8 cellular contexts compared by ENCODE assay signal in the genomic region with DNA sequence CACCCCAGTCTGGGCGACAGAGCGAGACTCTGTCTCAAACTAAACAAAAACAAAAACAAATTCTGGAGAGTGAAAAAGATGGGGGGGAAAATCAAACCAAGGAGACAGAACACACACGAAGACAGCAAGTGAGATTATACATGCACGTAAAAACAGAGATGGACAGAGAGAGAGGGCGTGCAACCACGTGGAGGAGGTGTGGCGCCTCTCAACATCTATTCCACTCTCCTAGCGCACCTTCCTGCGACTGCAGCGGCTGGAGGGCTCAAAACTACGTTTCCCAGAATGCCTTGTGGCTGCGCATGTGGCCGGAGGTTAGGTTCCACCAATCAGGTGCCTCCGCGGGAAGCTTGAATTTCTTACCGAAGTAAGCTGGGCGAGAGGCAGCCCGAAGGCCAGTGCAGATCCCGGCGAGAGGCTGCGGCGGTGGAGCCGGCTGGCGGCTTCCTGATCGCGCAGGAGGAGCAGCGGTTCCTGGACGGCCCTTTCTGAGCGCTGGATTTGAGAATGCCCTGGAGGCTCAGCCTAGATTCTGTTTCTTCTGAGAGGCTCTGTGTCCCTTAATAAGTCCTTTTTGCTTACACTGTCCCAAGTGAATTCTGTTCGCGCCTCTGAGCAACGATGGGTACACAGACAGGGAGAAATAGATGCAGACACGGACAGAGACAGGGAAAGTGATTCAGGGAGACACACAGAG. TPM values are rescaled to one million over a fixed set of nuclear protein-coding genes. Genes with fewer than 3 reads are reported as not detected.
DNase-seq lines count a peak whose midpoint lies in the region; ATAC-seq and TF ChIP-seq lines count a peak whose summit lies in the region.

No MANE protein-coding gene starts in this region.

- H3K27me3 Mint-ChIP-seq in mesothelial cell of epicardium (ENCODE audit: low read depth): peaks cover 27% of the 10 kb centered on the region

- H3K9me3 ChIP-seq in HUES48 (ENCODE audit: control insufficient read depth, insufficient read depth, low read length): no peaks in the 10 kb centered on the region

- peaks cover 19% of the 10 kb centered on the region for H3K27me3 ChIP-seq in HUES48 (ENCODE audit: control insufficient read depth, insufficient read depth, low read length)

- H3K9me3 Mint-ChIP-seq in mesothelial cell of epicardium: peaks cover 3% of the 10 kb centered on the region

- peak; percentile 88 for DNase-seq in NK-92 treated with Interleukin-12 subunit alpha and Interleukin-12 subunit beta, amount 100 ng/mL, for 24 hours (lab: John Stamatoyannopoulos, UW)
- DNase-seq in activated CD8-positive, alpha-beta memory T cell treated with anti-CD3 and anti-CD28 coated beads for 1 hour (ENCODE audit: extremely low read depth in 1 of 2, low read depth in 1 of 2): peak; percentile 71 to 75
- DNase-seq in epidermal melanocyte (ENCODE audit: insufficient read length, low spot score): peak; percentile 99
- DNase-seq in mesothelial cell of epicardium (ENCODE audit: low spot score in 2 of 2, unreplicated experiment in 2 of 2): peak; percentile 78 to 93
- DNase-seq in stimulated activated CD8-positive, alpha-beta memory T cell treated with anti-CD3 and anti-CD28 coated beads, Interleukin-4, amount 100 ng/mL, for 24 hours (ENCODE audit: low read depth): peak; percentile 76

- H3K9ac ChIP-seq in HUES48 (ENCODE audit: low read depth, low read length): peak overlapping the region; percentile 43

- H3K27ac Mint-ChIP-seq in mesothelial cell of epicardium: no peak overlapping the region

- H3K27ac ChIP-seq in 22Rv1 (peak overlapping the region; percentile 59), HUES48 (ENCODE audit: low read depth, low read length) (peak overlapping the region; percentile 35)

- H3K36me3 ChIP-seq in HUES48 (ENCODE audit: control insufficient read depth, insufficient read depth, low read length): no peaks in the 10 kb centered on the region

- 0 out of 2 replicates have a peak, but pooled peaks cover 4% of the 10 kb centered on the region for H3K4me1 ChIP-seq in HUES48 (ENCODE audit: control insufficient read depth, insufficient read depth, low read length)

- H3K36me3 Mint-ChIP-seq in mesothelial cell of epicardium: no peaks in the 10 kb centered on the region

- peak overlapping the region; percentile 56 for H3K4me3 ChIP-seq in HUES48 (ENCODE audit: low read depth, low read length)

- H3K4me3 Mint-ChIP-seq in mesothelial cell of epicardium: no peak overlapping the region

- no peaks in the 10 kb centered on the region for H3K4me1 Mint-ChIP-seq in mesothelial cell of epicardium

- TF ChIP-seq CTCF in 22Rv1 (IDR thresholded peaks at IDR 0.05): peak; percentile 38
- TF ChIP-seq CTCF in mesothelial cell of epicardium (IDR thresholded peaks at IDR 0.05; ENCODE audit: unreplicated experiment): no peak

- ATAC-seq in GM18502 (IDR thresholded peaks at IDR 0.05; ENCODE audit: poor library complexity, unreplicated experiment): peak; percentile 58

RNA-seq across cellular contexts. Expression of a gene that starts 13.1 kb away (rescaled TPM):
- total RNA-seq in mesothelial cell of epicardium: not detected in 3 replicates

RNA-seq across cellular contexts. Expression of a gene that starts 25.3 kb away (rescaled TPM):
- total RNA-seq in mesothelial cell of epicardium: 10.4 to 11.5 TPM (median 10.9 TPM) in 3 replicates

RNA-seq across cellular contexts. Expression of a gene that starts 41.8 kb away (rescaled TPM):
- 33.8 to 34.6 TPM (median 34.1 TPM) in 3 replicates for total RNA-seq in mesothelial cell of epicardium

RNA-seq across cellular contexts. Expression of a gene that starts 46.0 kb away (rescaled TPM):
- 0.51 to 1.2 TPM (median 0.67 TPM) in 3 replicates for total RNA-seq in mesothelial cell of epicardium

Comparison
In these comparisons a context has a peak if more than half of its experiments do, and no peak if none do; other contexts are left out.
1. Peak in every context shown above with its lines: DNase-seq, ATAC-seq, H3K4me3 ChIP-seq and H3K27ac ChIP-seq.